In genomic region chr18:47457614-47458013, GRCh38 we compare ENCODE assay signal across 23 cellular contexts.
DNase-seq lines count a peak whose midpoint lies in the region; ATAC-seq and TF ChIP-seq lines count a peak whose summit lies in the region.
"Had no signal": no experiment of that assay in that cellular context is flagged by ENCODE, and none has a peak within 500 bp of the region (broad histone marks: within the 10 kb centered on the region; RNA-seq: fewer than 3 reads in every experiment).

No MANE protein-coding gene starts in this region.

- no peak overlapping the region for H3K4me3 Mint-ChIP-seq in activated naive CD8-positive, alpha-beta T cell treated with anti-CD3 and anti-CD28 coated beads, Interleukin-2, amount 10 ng/mL, durations not matched to agents 7 days and 5 days
- no peak overlapping the region for H3K4me3 Mint-ChIP-seq in activated naive CD8-positive, alpha-beta T cell treated with anti-CD3 and anti-CD28 coated beads, Interleukin-2, amount 50 U/mL, for 24 hours
- peak overlapping the region; percentile 28 for H3K4me3 Mint-ChIP-seq in endothelial cell (ENCODE audit: unreplicated experiment)
- H3K4me3 Mint-ChIP-seq: CD14-positive monocyte; CD4-positive, alpha-beta T cell; CD8-positive, alpha-beta memory T cell; GM23338; H9 had no signal

- no peaks in the 10 kb centered on the region for H3K9me3 Mint-ChIP-seq in activated naive CD8-positive, alpha-beta T cell treated with anti-CD3 and anti-CD28 coated beads, Interleukin-2, amount 10 ng/mL, durations not matched to agents 7 days and 5 days
- H3K9me3 Mint-ChIP-seq in activated naive CD8-positive, alpha-beta T cell treated with anti-CD3 and anti-CD28 coated beads, Interleukin-2, amount 50 U/mL, for 24 hours: no peaks in the 10 kb centered on the region
- H3K9me3 Mint-ChIP-seq in endothelial cell (ENCODE audit: unreplicated experiment): no peaks in the 10 kb centered on the region
- H3K9me3 Mint-ChIP-seq: CD4-positive, alpha-beta T cell; GM23338; H9 had no signal

- no peak for ATAC-seq in activated naive CD8-positive, alpha-beta T cell treated with anti-CD3 and anti-CD28 coated beads, Interleukin-2, amount 10 ng/mL, durations not matched to agents 7 days and 5 days (ENCODE audit: low read depth)
- no peak for ATAC-seq in activated naive CD8-positive, alpha-beta T cell treated with anti-CD3 and anti-CD28 coated beads, Interleukin-2, amount 50 U/mL, for 24 hours
- ATAC-seq: A549, GM12878, GM23338, HCT116 had no signal

- in situ Hi-C loops in transverse colon (cut with MboI; ENCODE audit: low pct_ligation_motif_present in 1 of 4, low pct_unique_long_range_greater_than_20kb in 1 of 4, low sequenced_read_pairs in 3 of 4): no loop called here

- no peak overlapping the region for H3K4me2 ChIP-seq in SK-N-SH
- H3K4me2 ChIP-seq: A549, GM23338 had no signal

- CTCF ChIA-PET in SK-N-SH (lab: Yijun Ruan, JAX): no interaction called here

- H4K20me1 ChIP-seq in SK-N-SH (ENCODE audit: insufficient read depth): no peaks in the 10 kb centered on the region
- H4K20me1 ChIP-seq: BLaER1 treated with 17β-estradiol and CSF1 and Interleukin-3, amounts not matched to agents 10 nM and 100 nM had no signal

- H3K9me3 ChIP-seq in transverse colon (no peaks in the 10 kb centered on the region), SK-N-SH (no peaks in the 10 kb centered on the region)
- H3K9me3 ChIP-seq: A549; BE2C; BLaER1 treated with 17β-estradiol and CSF1 and Interleukin-3, amounts not matched to agents 10 nM and 100 nM had no signal

- no peak overlapping the region for H3K9ac ChIP-seq in SK-N-SH
- H3K9ac ChIP-seq: BLaER1 treated with 17β-estradiol and CSF1 and Interleukin-3, amounts not matched to agents 10 nM and 100 nM had no signal

- TF ChIP-seq POLR2A in transverse colon (IDR thresholded peaks at IDR 0.05): no peak

- H3K4me3 ChIP-seq in transverse colon (no peak overlapping the region), SK-N-SH (ENCODE audit: low read depth in 2 of 2, low read length in 1 of 2) (no peak overlapping the region)
- H3K4me3 ChIP-seq: A549; BLaER1 treated with 17β-estradiol and CSF1 and Interleukin-3, amounts not matched to agents 10 nM and 100 nM; GM12878; GM23338 had no signal

- POLR2A ChIA-PET in activated naive CD8-positive, alpha-beta T cell treated with anti-CD3 and anti-CD28 coated beads, Interleukin-2, amount 10 ng/mL, durations not matched to agents 7 days and 5 days (lab: Charles Lee): no interaction called here
- POLR2A ChIA-PET in SK-N-SH (lab: Yijun Ruan, JAX): no interaction called here

- H3K27me3 ChIP-seq in transverse colon (no peaks in the 10 kb centered on the region), SK-N-SH (ENCODE audit: insufficient read depth) (no peaks in the 10 kb centered on the region)
- H3K27me3 ChIP-seq: BE2C; BLaER1 treated with 17β-estradiol and CSF1 and Interleukin-3, amounts not matched to agents 10 nM and 100 nM had no signal

- H3K36me3 ChIP-seq in transverse colon (no peaks in the 10 kb centered on the region), SK-N-SH (replicated peaks in 1 of 2; ENCODE audit: control insufficient read depth in 1 of 2, insufficient read depth in 2 of 2, low read length in 1 of 2) (no peaks in the 10 kb centered on the region)
- H3K36me3 ChIP-seq: BE2C; BLaER1 treated with 17β-estradiol and CSF1 and Interleukin-3, amounts not matched to agents 10 nM and 100 nM had no signal

- H3K27me3 Mint-ChIP-seq in activated naive CD8-positive, alpha-beta T cell treated with anti-CD3 and anti-CD28 coated beads, Interleukin-2, amount 10 ng/mL, durations not matched to agents 7 days and 5 days: peaks cover 4% of the 10 kb centered on the region
- H3K27me3 Mint-ChIP-seq in activated naive CD8-positive, alpha-beta T cell treated with anti-CD3 and anti-CD28 coated beads, Interleukin-2, amount 50 U/mL, for 24 hours: no peaks in the 10 kb centered on the region
- H3K27me3 Mint-ChIP-seq in endothelial cell (ENCODE audit: unreplicated experiment): peaks cover 3% of the 10 kb centered on the region

- H3F3A ChIP-seq in SK-N-SH (replicated peaks; ENCODE audit: insufficient read depth): no peaks in the 10 kb centered on the region

- TF ChIP-seq EP300 in transverse colon (IDR thresholded peaks at IDR 0.05; ENCODE audit: low read depth) (no peak), SK-N-SH (IDR thresholded peaks at IDR 0.05; ENCODE audit: borderline replicate concordance in 1 of 2, low read depth in 1 of 2, low read length in 1 of 2) (no peak)

- no peaks in the 10 kb centered on the region for H3K36me3 Mint-ChIP-seq in activated naive CD8-positive, alpha-beta T cell treated with anti-CD3 and anti-CD28 coated beads, Interleukin-2, amount 10 ng/mL, durations not matched to agents 7 days and 5 days
- H3K36me3 Mint-ChIP-seq in activated naive CD8-positive, alpha-beta T cell treated with anti-CD3 and anti-CD28 coated beads, Interleukin-2, amount 50 U/mL, for 24 hours (ENCODE audit: low read depth): no peaks in the 10 kb centered on the region
- H3K36me3 Mint-ChIP-seq in endothelial cell (ENCODE audit: low read depth, unreplicated experiment): peaks cover 3% of the 10 kb centered on the region
- H3K36me3 Mint-ChIP-seq: CD14-positive monocyte; CD8-positive, alpha-beta memory T cell had no signal

- no peak for TF ChIP-seq CTCF in endothelial cell (IDR thresholded peaks at IDR 0.05; ENCODE audit: unreplicated experiment)
- no peak for TF ChIP-seq CTCF in transverse colon (IDR thresholded peaks at IDR 0.05)
- TF ChIP-seq CTCF in SK-N-SH (IDR thresholded peaks at IDR 0.05): no peak

- H3K27ac Mint-ChIP-seq in activated naive CD8-positive, alpha-beta T cell treated with anti-CD3 and anti-CD28 coated beads, Interleukin-2, amount 10 ng/mL, durations not matched to agents 7 days and 5 days: peak overlapping the region; percentile 58
- H3K27ac Mint-ChIP-seq in activated naive CD8-positive, alpha-beta T cell treated with anti-CD3 and anti-CD28 coated beads, Interleukin-2, amount 50 U/mL, for 24 hours: no peak overlapping the region
- H3K27ac Mint-ChIP-seq in endothelial cell (ENCODE audit: unreplicated experiment): no peak overlapping the region
- H3K27ac Mint-ChIP-seq: CD4-positive, alpha-beta T cell; GM23338; H9 had no signal

- WGBS in transverse colon (ENCODE audit: low coverage in 1 of 2), 2 donors: 33 to 44% methylated on average over 1 of the region's 1 CpG
- 10% methylated on average over 1 of the region's 1 CpG for WGBS in SK-N-SH (ENCODE audit: low lambda C conversion rate)

- H2AFZ ChIP-seq in SK-N-SH (ENCODE audit: low read depth): no peak overlapping the region
- H2AFZ ChIP-seq: GM23338 had no signal

- no peak for DNase-seq in activated naive CD8-positive, alpha-beta T cell treated with anti-CD3 and anti-CD28 coated beads, Interleukin-2, amount 10 ng/mL, durations not matched to agents 7 days and 5 days
- DNase-seq in activated naive CD8-positive, alpha-beta T cell treated with anti-CD3 and anti-CD28 coated beads, Interleukin-2, amount 50 U/mL, for 24 hours: no peak
- DNase-seq in endothelial cell (ENCODE audit: low spot score) (no peak), transverse colon (peak; percentile 10), SK-N-SH (no peak), epidermal melanocyte (ENCODE audit: insufficient read length, low spot score) (no peak)
- DNase-seq: 8988T; ACHN; AML-193; BE2C; CD4-positive, alpha-beta T cell; CD8-positive, alpha-beta memory T cell; DMS 273 treated with DMSO at 0.1 percent for 48 hours; DMS79; EL; GDM1; H9 had no signal

- intact Hi-C loops in transverse colon (cut with DNase I; ENCODE audit: low total_unique reads): no loop called here

- no peaks in the 10 kb centered on the region for H3K79me2 ChIP-seq in SK-N-SH (ENCODE audit: insufficient read depth)

- TF ChIP-seq RAD21 in SK-N-SH (IDR thresholded peaks at IDR 0.05; ENCODE audit: low read length): no peak

- H3K27ac ChIP-seq in transverse colon: no peak overlapping the region
- H3K27ac ChIP-seq in SK-N-SH (ENCODE audit: low read depth in 2 of 2, low read length in 1 of 2): no peak overlapping the region
- H3K27ac ChIP-seq: A549; BLaER1 treated with 17β-estradiol and CSF1 and Interleukin-3, amounts not matched to agents 10 nM and 100 nM had no signal

- no peaks in the 10 kb centered on the region for H3K9me2 ChIP-seq in SK-N-SH

- peaks cover 0 to 22% (median 10%) of the 10 kb centered on the region in 4 donors for H3K4me1 ChIP-seq in transverse colon
- no peaks in the 10 kb centered on the region for H3K4me1 ChIP-seq in SK-N-SH (ENCODE audit: control insufficient read depth in 1 of 2, insufficient read depth in 2 of 2, low read depth in 1 of 2, low read length in 1 of 2)
- H3K4me1 ChIP-seq: A549, BE2C had no signal

- no peaks in the 10 kb centered on the region for H3K4me1 Mint-ChIP-seq in activated naive CD8-positive, alpha-beta T cell treated with anti-CD3 and anti-CD28 coated beads, Interleukin-2, amount 10 ng/mL, durations not matched to agents 7 days and 5 days
- no peaks in the 10 kb centered on the region for H3K4me1 Mint-ChIP-seq in activated naive CD8-positive, alpha-beta T cell treated with anti-CD3 and anti-CD28 coated beads, Interleukin-2, amount 50 U/mL, for 24 hours
- H3K4me1 Mint-ChIP-seq in endothelial cell (ENCODE audit: unreplicated experiment): peaks cover 31% of the 10 kb centered on the region
- H3K4me1 Mint-ChIP-seq: CD14-positive monocyte; CD8-positive, alpha-beta memory T cell had no signal

TF ChIP-seq in SK-N-SH, 30 proteins besides CTCF, POLR2A, EP300 and RAD21:
- no peak for TF ChIP-seq MEF2A (IDR thresholded peaks at IDR 0.05; ENCODE audit: borderline replicate concordance, low read depth)
- TF ChIP-seq JUND (IDR thresholded peaks at IDR 0.05): no peak
- TF ChIP-seq ELF1 (IDR thresholded peaks at IDR 0.05): no peak
- TF ChIP-seq FOXM1 (IDR thresholded peaks at IDR 0.05; ENCODE audit: low read depth): no peak
- no peak for TF ChIP-seq USF2 (IDR thresholded peaks at IDR 0.05; ENCODE audit: borderline replicate concordance, low read depth, low read length)
- TF ChIP-seq EZH2phosphoT487 (IDR thresholded peaks at IDR 0.05; ENCODE audit: borderline replicate concordance, low read depth): no peak
- TF ChIP-seq SIN3A (IDR thresholded peaks at IDR 0.05; ENCODE audit: borderline replicate concordance, low read depth, low read length): no peak
- no peak for TF ChIP-seq NRF1 (IDR thresholded peaks at IDR 0.05; ENCODE audit: low read depth, low read length)
- no peak for TF ChIP-seq GATA2 (CRISPR knock-in tag; IDR thresholded peaks at IDR 0.05)
- no peak for TF ChIP-seq RFX5 (IDR thresholded peaks at IDR 0.05; ENCODE audit: low read length)
- no peak for TF ChIP-seq TEAD4 (IDR thresholded peaks at IDR 0.05; ENCODE audit: borderline replicate concordance, insufficient read depth)
- no peak for TF ChIP-seq GABPA (IDR thresholded peaks at IDR 0.05; ENCODE audit: low read depth)
TF ChIP-seq in SK-N-SH: peak in this region for 0.
